ENCODE assay signal across 8 cellular contexts in genomic region chr19:38682872-38683392, GRCh38. TPM values are rescaled to one million over a fixed set of nuclear protein-coding genes. Genes with fewer than 3 reads are reported as not detected.
DNase-seq lines count a peak whose midpoint lies in the region; ATAC-seq and TF ChIP-seq lines count a peak whose summit lies in the region.

No MANE protein-coding gene starts in this region.

- H3K9me3 ChIP-seq in BLaER1 treated with 17β-estradiol and CSF1 and Interleukin-3, amounts not matched to agents 10 nM and 100 nM (replicated peaks in 1 of 11), result no peaks in the 10 kb centered on the region
- H3K9me3 ChIP-seq in RWPE2 (ENCODE audit: severe bottlenecking), result no peaks in the 10 kb centered on the region
- H3K9me3 ChIP-seq in esophagus (ENCODE audit: control insufficient read depth in 2 of 2, insufficient read depth in 1 of 2, low read depth in 1 of 2, low read length in 1 of 2), result no peaks in the 10 kb centered on the region
- H3K9me3 ChIP-seq in neutrophil, result no peaks in the 10 kb centered on the region

- H3K27me3 ChIP-seq in BLaER1 treated with 17β-estradiol and CSF1 and Interleukin-3, amounts not matched to agents 10 nM and 100 nM, result no peaks in the 10 kb centered on the region
- H3K27me3 ChIP-seq in RWPE2 (ENCODE audit: insufficient read depth, poor library complexity, severe bottlenecking) (no peaks in the 10 kb centered on the region), esophagus (ENCODE audit: control insufficient read depth in 1 of 2, insufficient read depth in 2 of 2, low read length in 2 of 2) (no peaks in the 10 kb centered on the region), neutrophil (no peaks in the 10 kb centered on the region)

- H3K4me2 ChIP-seq in BLaER1 treated with 17β-estradiol and CSF1 and Interleukin-3, amounts not matched to agents 10 nM and 100 nM, result peak overlapping the region; percentile 79 to 99 (median 96)

- peak overlapping the region in 2 of 10 experiments; percentile 1 to 12; a peak in 2 of 20 replicates for H3K4me3 ChIP-seq in BLaER1 treated with 17β-estradiol and CSF1 and Interleukin-3, amounts not matched to agents 10 nM and 100 nM
- no peak overlapping the region for H3K4me3 ChIP-seq in RWPE2 (ENCODE audit: severe bottlenecking)
- H3K4me3 ChIP-seq in esophagus (ENCODE audit: low read depth in 1 of 2, low read length in 2 of 2), result no peak overlapping the region
- H3K4me3 ChIP-seq in neutrophil (ENCODE audit: low read depth in 1 of 2, low read length in 1 of 2), result no peak overlapping the region

- DNase-seq in RWPE2 (ENCODE audit: low spot score) (no peak), DMS114 treated with DMSO at 0.1 percent for 48 hours (lab: John Stamatoyannopoulos, UW; ENCODE audit: unreplicated experiment) (no peak), left lobe of liver (ENCODE audit: low spot score) (no peak)

- WGBS in esophagus, 2 donors, result 73 to 80% methylated on average over 7 of the region's 7 CpGs

- H3K36me3 ChIP-seq in BLaER1 treated with 17β-estradiol and CSF1 and Interleukin-3, amounts not matched to agents 10 nM and 100 nM, result peaks cover 0 to 39% (median 19%) of the 10 kb centered on the region in 11 experiments; a peak in 12 of 22 replicates
- H3K36me3 ChIP-seq in RWPE2 (ENCODE audit: low read depth) (peaks cover 68% of the 10 kb centered on the region), esophagus (ENCODE audit: control insufficient read depth in 2 of 2, insufficient read depth in 2 of 2, low read length in 1 of 2) (peaks cover 0 to 5% of the 10 kb centered on the region in 2 donors), neutrophil (peaks cover 5% of the 10 kb centered on the region)

- peaks cover 11 to 85% (median 25%) of the 10 kb centered on the region in 11 experiments; a peak in 20 of 22 replicates for H4K20me1 ChIP-seq in BLaER1 treated with 17β-estradiol and CSF1 and Interleukin-3, amounts not matched to agents 10 nM and 100 nM

- TF ChIP-seq CTCF in RWPE2 (IDR thresholded peaks at IDR 0.05; ENCODE audit: poor library complexity, severe bottlenecking), result no peak
- no peak for TF ChIP-seq CTCF in neutrophil (IDR thresholded peaks at IDR 0.05)

- H3K27ac ChIP-seq in BLaER1 treated with 17β-estradiol and CSF1 and Interleukin-3, amounts not matched to agents 10 nM and 100 nM, result peak overlapping the region; percentile 63 to 96 (median 90); a peak in 21 of 22 replicates
- H3K27ac ChIP-seq in RWPE2 (ENCODE audit: poor library complexity, severe bottlenecking) (peak overlapping the region; percentile 99), esophagus (ENCODE audit: low read depth in 2 of 2, low read length in 1 of 2) (peak overlapping the region; percentile 98 to 100), neutrophil (peak overlapping the region; percentile 81)

- peaks cover 94 to 100% (median 98%) of the 10 kb centered on the region in 10 experiments for H3K4me1 ChIP-seq in BLaER1 treated with 17β-estradiol and CSF1 and Interleukin-3, amounts not matched to agents 10 nM and 100 nM
- H3K4me1 ChIP-seq in RWPE2 (ENCODE audit: insufficient read depth, poor library complexity, severe bottlenecking), result peaks cover 76% of the 10 kb centered on the region
- peaks cover 15 to 39% of the 10 kb centered on the region in 2 donors for H3K4me1 ChIP-seq in esophagus (ENCODE audit: control insufficient read depth in 2 of 2, insufficient read depth in 2 of 2, low read length in 1 of 2)
- H3K4me1 ChIP-seq in neutrophil (ENCODE audit: control insufficient read depth in 1 of 2, insufficient read depth in 1 of 2, low read depth in 1 of 2, low read length in 1 of 2), result peaks cover 79 to 84% of the 10 kb centered on the region in 2 experiments

- peak overlapping the region in 10 of 11 experiments; percentile 63 to 84 (median 78); a peak in 19 of 22 replicates for H3K9ac ChIP-seq in BLaER1 treated with 17β-estradiol and CSF1 and Interleukin-3, amounts not matched to agents 10 nM and 100 nM

- ATAC-seq in RWPE2 (ENCODE audit: low read depth), result peak; percentile 0; the same call in 1 of the 3 replicates
- ATAC-seq in HG02623 (IDR thresholded peaks at IDR 0.05; ENCODE audit: unreplicated experiment), result no peak
- no peak for ATAC-seq in HG02885 (IDR thresholded peaks at IDR 0.05; ENCODE audit: poor library complexity, unreplicated experiment)
- ATAC-seq in left lobe of liver, result no peak

RNA-seq across cellular contexts. Expression of gene ACTN4, which starts 35.5 kb away (rescaled TPM):
- 100 to 1,000 TPM; 261 to 376 TPM for polyA plus RNA-seq in esophagus
- total RNA-seq in left lobe of liver, result 156 TPM
